Comparison of ENCODE assay signal across 1 cellular context in genomic region chr2:173962583-173963110, GRCh38.
TF ChIP-seq lines count a peak whose summit lies in the region.

No MANE protein-coding gene starts in this region.

TF ChIP-seq in HepG2, 621 proteins besides CTCF, POLR2A, EP300 and RAD21 (continued from another document):
- TF ChIP-seq ZFP91 (CRISPR knock-in tag; IDR thresholded peaks at IDR 0.05; ENCODE audit: borderline replicate concordance) = no peak
- no peak for TF ChIP-seq MEF2D (CRISPR knock-in tag; IDR thresholded peaks at IDR 0.05)
- no peak for TF ChIP-seq MTF1 (CRISPR knock-in tag; IDR thresholded peaks at IDR 0.05)
- TF ChIP-seq ZSCAN22 (CRISPR knock-in tag; IDR thresholded peaks at IDR 0.05) = no peak
- no peak for TF ChIP-seq BCL6 (CRISPR knock-in tag; IDR thresholded peaks at IDR 0.05)
- TF ChIP-seq ATF1 (CRISPR knock-in tag; IDR thresholded peaks at IDR 0.05) = 0 out of 2 replicates have a peak, but pooled peaks have one; percentile 32
